9 cellular contexts compared by ENCODE assay signal in the genomic region with DNA sequence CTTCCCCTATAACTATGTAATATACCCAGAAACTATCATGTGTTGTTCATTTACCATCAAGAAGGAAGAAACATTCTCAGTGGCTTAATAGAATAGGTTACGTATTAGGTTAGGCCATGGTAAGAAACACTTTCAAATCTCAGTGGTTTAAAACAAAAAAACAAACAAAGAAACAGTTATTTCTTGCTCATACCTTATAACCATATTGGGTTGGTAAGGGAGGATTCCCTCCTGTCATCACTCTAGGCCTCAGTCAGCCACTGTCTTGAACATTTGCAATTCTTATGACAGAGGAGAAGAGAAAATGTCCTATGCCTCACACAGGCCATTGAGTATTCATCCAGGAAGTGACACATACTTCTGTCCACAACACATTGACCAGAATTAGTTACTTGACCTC.
DNase-seq lines count a peak whose midpoint lies in the region; ATAC-seq and TF ChIP-seq lines count a peak whose summit lies in the region.
"Had no signal": no experiment of that assay in that cellular context is flagged by ENCODE, and none has a peak within 500 bp of the region (broad histone marks: within the 10 kb centered on the region; RNA-seq: fewer than 3 reads in every experiment).

No MANE protein-coding gene starts in this region.

- no peaks in the 10 kb centered on the region for H3K4me1 ChIP-seq in upper lobe of right lung

- peak overlapping the region; percentile 15 for H3K27ac ChIP-seq in upper lobe of right lung

- no peak overlapping the region for H3K4me3 Mint-ChIP-seq in effector memory CD8-positive, alpha-beta T cell
- H3K4me3 Mint-ChIP-seq: activated T-cell treated with anti-CD3 and anti-CD28 coated beads, Interleukin-2, amount 50 U/mL, for 24 hours had no signal

- no peaks in the 10 kb centered on the region for H3K27me3 ChIP-seq in upper lobe of right lung

- H3K36me3 Mint-ChIP-seq in effector memory CD8-positive, alpha-beta T cell (ENCODE audit: insufficient read depth): no peaks in the 10 kb centered on the region

- no peaks in the 10 kb centered on the region for H3K4me1 Mint-ChIP-seq in effector memory CD8-positive, alpha-beta T cell (ENCODE audit: low read depth in 2 of 2)

- DNase-seq in RKO (ENCODE audit: low spot score) (peak; percentile 43), upper lobe of right lung (no peak), ureter (ENCODE audit: low spot score) (no peak)
- no peak for DNase-seq in effector CD4-positive, alpha-beta T cell
- no peak for DNase-seq in effector memory CD8-positive, alpha-beta T cell
- DNase-seq: activated T-cell treated with anti-CD3 and anti-CD28 coated beads, Interleukin-2, amount 50 U/mL, for 24 hours; SIG-M5 had no signal

- no peaks in the 10 kb centered on the region for H3K27me3 Mint-ChIP-seq in effector memory CD8-positive, alpha-beta T cell
- H3K27me3 Mint-ChIP-seq: activated T-cell treated with anti-CD3 and anti-CD28 coated beads, Interleukin-2, amount 50 U/mL, for 24 hours had no signal

- no peak overlapping the region for H3K27ac Mint-ChIP-seq in effector memory CD8-positive, alpha-beta T cell
- H3K27ac Mint-ChIP-seq: activated T-cell treated with anti-CD3 and anti-CD28 coated beads, Interleukin-2, amount 50 U/mL, for 24 hours had no signal

- ATAC-seq in GM19395 (IDR thresholded peaks at IDR 0.05; ENCODE audit: unreplicated experiment) (peak; percentile 87), HG02943 (IDR thresholded peaks at IDR 0.05; ENCODE audit: low read depth, unreplicated experiment) (peak; percentile 88), upper lobe of right lung (no peak)
- no peak for ATAC-seq in effector memory CD8-positive, alpha-beta T cell (replicated peaks)

- intact Hi-C loops in upper lobe of right lung (cut with DNase I): no loop called here

- TF ChIP-seq CTCF in upper lobe of right lung (IDR thresholded peaks at IDR 0.05): no peak

- no peaks in the 10 kb centered on the region for H3K9me3 Mint-ChIP-seq in effector memory CD8-positive, alpha-beta T cell
- H3K9me3 Mint-ChIP-seq: activated T-cell treated with anti-CD3 and anti-CD28 coated beads, Interleukin-2, amount 50 U/mL, for 24 hours had no signal

- no peaks in the 10 kb centered on the region for H3K36me3 ChIP-seq in upper lobe of right lung

- H3K4me3 ChIP-seq in upper lobe of right lung: no peak overlapping the region

- H3K9me3 ChIP-seq in upper lobe of right lung: no peaks in the 10 kb centered on the region

Comparison
In these comparisons a context has a peak if more than half of its experiments do, and no peak if none do; other contexts are left out.
1. ATAC-seq: peak in GM19395 (single experiment) and HG02943 (single experiment); none in upper lobe of right lung (single experiment) and effector memory CD8-positive, alpha-beta T cell (single experiment).